14 cellular contexts compared by ENCODE assay signal in the genomic region with DNA sequence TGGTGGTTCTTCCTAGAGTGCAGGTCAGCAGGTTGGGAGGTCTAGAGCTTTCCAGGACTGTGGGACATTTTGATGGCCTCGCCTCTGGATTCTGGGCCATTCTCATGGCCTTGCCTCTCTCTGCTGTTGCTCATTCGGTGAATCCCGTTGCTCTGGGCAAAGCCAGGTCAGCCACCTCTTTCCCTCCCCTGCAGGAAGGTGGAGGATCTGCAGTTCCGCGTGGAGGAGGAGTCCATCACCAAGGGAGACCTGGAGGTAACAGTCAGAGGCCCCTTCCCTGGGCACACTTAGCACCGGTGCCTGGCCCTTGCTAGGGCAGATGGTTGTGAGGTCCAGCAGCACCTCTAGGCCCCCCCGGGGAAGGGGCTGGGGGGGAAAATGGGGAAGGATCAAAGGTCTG.
DNase-seq lines count a peak whose midpoint lies in the region; ATAC-seq and TF ChIP-seq lines count a peak whose summit lies in the region.
"Had no signal": no experiment of that assay in that cellular context is flagged by ENCODE, and none has a peak within 500 bp of the region (broad histone marks: within the 10 kb centered on the region; RNA-seq: fewer than 3 reads in every experiment).

No MANE protein-coding gene starts in this region.

- no peaks in the 10 kb centered on the region for H3K4me1 ChIP-seq in breast epithelium
- H3K4me1 ChIP-seq: colonic mucosa, gastroesophageal sphincter, lower lobe of right lung had no signal

- no peak overlapping the region for H3K4me3 ChIP-seq in breast epithelium
- no peak overlapping the region for H3K4me3 ChIP-seq in fibroblast of pulmonary artery (replicated peaks; ENCODE audit: low read depth, low read length)
- H3K4me3 ChIP-seq: colonic mucosa, gastroesophageal sphincter, lower lobe of right lung had no signal

- TF ChIP-seq CTCF in breast epithelium (IDR thresholded peaks at IDR 0.05) (no peak), fibroblast of pulmonary artery (IDR thresholded peaks at IDR 0.05; ENCODE audit: low read length, missing control alignments) (peak; percentile 17), type B pancreatic cell (conservative IDR thresholded peaks at IDR 0.05) (peak; percentile 46)

- DNase-seq in T47D (ENCODE audit: low read depth in 1 of 2, low spot score in 1 of 2) (peak; percentile 57 to 79), breast epithelium (ENCODE audit: low spot score in 2 of 2) (no peak), RPMI8226 (peak; percentile 58), fibroblast of pulmonary artery (ENCODE audit: low read depth) (no peak), type B pancreatic cell (ENCODE audit: extremely low spot score, unreplicated experiment) (no peak), head of caudate nucleus (no peak)
- no peak for DNase-seq in activated T-cell treated with anti-CD3 and anti-CD28 coated beads, Interleukin-2, amount 50 U/mL, for 4 hours
- DNase-seq: activated naive CD4-positive, alpha-beta T cell treated with anti-CD3 and anti-CD28 coated beads for 36 hours; AML-193; colonic mucosa; GDM1; lower lobe of right lung had no signal

- H3K4me3 Mint-ChIP-seq in type B pancreatic cell: no peak overlapping the region
- H3K4me3 Mint-ChIP-seq in activated T-cell treated with anti-CD3 and anti-CD28 coated beads, Interleukin-2, amount 50 U/mL, for 4 hours: no peak overlapping the region
- H3K4me3 Mint-ChIP-seq: activated naive CD4-positive, alpha-beta T cell treated with anti-CD3 and anti-CD28 coated beads for 36 hours had no signal

- intact Hi-C loops in breast epithelium (cut with DNase I; ENCODE audit: low total_unique reads): no loop called here
- intact Hi-C loops in head of caudate nucleus (cut with DNase I): loop anchor here (5.0 kb wide), 1 partner anchor 37 kb away; no protein-coding TSS in a partner anchor

- H3K9me3 Mint-ChIP-seq in type B pancreatic cell: no peaks in the 10 kb centered on the region
- no peaks in the 10 kb centered on the region for H3K9me3 Mint-ChIP-seq in activated T-cell treated with anti-CD3 and anti-CD28 coated beads, Interleukin-2, amount 50 U/mL, for 4 hours
- H3K9me3 Mint-ChIP-seq: activated naive CD4-positive, alpha-beta T cell treated with anti-CD3 and anti-CD28 coated beads for 36 hours had no signal

- in situ Hi-C loops in T47D (cut with HindIII; ENCODE audit: low pct_unique_long_range_greater_than_20kb, low sequenced_read_pairs): no loop called here

- no peaks in the 10 kb centered on the region for H3K9me3 ChIP-seq in breast epithelium
- H3K9me3 ChIP-seq: colonic mucosa, gastroesophageal sphincter, lower lobe of right lung had no signal

- H3K36me3 Mint-ChIP-seq in type B pancreatic cell: peaks cover 8% of the 10 kb centered on the region
- H3K36me3 Mint-ChIP-seq in activated T-cell treated with anti-CD3 and anti-CD28 coated beads, Interleukin-2, amount 50 U/mL, for 4 hours (ENCODE audit: insufficient read depth): no peaks in the 10 kb centered on the region

- no peak overlapping the region for H3K27ac ChIP-seq in breast epithelium
- H3K27ac ChIP-seq: colonic mucosa, gastroesophageal sphincter, lower lobe of right lung had no signal

- TF ChIP-seq POLR2A in breast epithelium (IDR thresholded peaks at IDR 0.05): no peak

- ATAC-seq in activated T-cell treated with anti-CD3 and anti-CD28 coated beads, Interleukin-2, amount 50 U/mL, for 4 hours: no peak
- no peak for ATAC-seq in HG02798 (IDR thresholded peaks at IDR 0.05; ENCODE audit: poor library complexity, unreplicated experiment)
- ATAC-seq: gastroesophageal sphincter had no signal

- H3K27me3 ChIP-seq in breast epithelium: no peaks in the 10 kb centered on the region
- H3K27me3 ChIP-seq: colonic mucosa, gastroesophageal sphincter had no signal

- no peaks in the 10 kb centered on the region for H3K27me3 Mint-ChIP-seq in type B pancreatic cell
- no peaks in the 10 kb centered on the region for H3K27me3 Mint-ChIP-seq in activated T-cell treated with anti-CD3 and anti-CD28 coated beads, Interleukin-2, amount 50 U/mL, for 4 hours (ENCODE audit: low read depth)

- no peak overlapping the region for H3K27ac Mint-ChIP-seq in type B pancreatic cell
- H3K27ac Mint-ChIP-seq: activated naive CD4-positive, alpha-beta T cell treated with anti-CD3 and anti-CD28 coated beads for 36 hours had no signal

- H3K36me3 ChIP-seq in breast epithelium: no peaks in the 10 kb centered on the region

- peaks cover 4% of the 10 kb centered on the region for H3K4me1 Mint-ChIP-seq in type B pancreatic cell (ENCODE audit: unreplicated experiment)
- H3K4me1 Mint-ChIP-seq in activated T-cell treated with anti-CD3 and anti-CD28 coated beads, Interleukin-2, amount 50 U/mL, for 4 hours (ENCODE audit: low read depth): no peaks in the 10 kb centered on the region

Comparison
In these comparisons a context has a peak if more than half of its experiments do, and no peak if none do; other contexts are left out.
1. DNase-seq: peak in T47D (2 of 2) and RPMI8226 (single experiment); none in breast epithelium (0 of 2), fibroblast of pulmonary artery (single experiment), type B pancreatic cell (single experiment), activated T-cell treated with anti-CD3 and anti-CD28 coated beads, Interleukin-2, amount 50 U/mL, for 4 hours (single experiment) and head of caudate nucleus (0 of 42).
2. CTCF ChIP-seq: peak in fibroblast of pulmonary artery (single experiment) and type B pancreatic cell (single experiment); none in breast epithelium (0 of 3).